In the genomic region with DNA sequence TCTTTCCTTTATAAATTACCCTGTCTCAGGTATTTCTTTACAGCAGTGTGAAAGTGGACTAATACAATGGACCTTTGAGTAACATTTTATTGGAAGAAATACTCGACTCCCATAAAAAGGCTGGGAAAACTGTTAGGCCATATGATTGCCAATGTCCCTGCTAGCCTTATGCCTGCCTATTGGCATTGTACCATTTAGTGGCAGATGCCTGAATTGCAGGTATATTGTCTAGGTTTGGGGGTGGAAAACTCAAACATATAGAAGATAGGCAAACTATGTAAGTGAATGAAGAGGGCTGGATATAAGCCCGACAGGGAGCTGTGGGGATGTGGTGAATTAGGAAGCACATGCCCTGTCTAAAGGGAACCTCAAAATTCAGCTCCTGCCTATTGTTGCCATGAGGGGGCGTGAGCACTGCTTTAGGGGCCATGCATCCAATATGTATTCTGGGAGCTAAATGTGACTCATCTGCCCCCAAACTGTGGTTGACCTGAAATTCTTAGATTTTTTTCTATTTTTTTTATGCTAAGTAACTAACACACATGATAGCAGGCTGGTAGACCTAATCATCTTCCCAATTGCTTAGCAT, we compare ENCODE assay signal across 9 cellular contexts.
DNase-seq lines count a peak whose midpoint lies in the region; ATAC-seq, FAIRE-seq and TF ChIP-seq lines count a peak whose summit lies in the region.
"Had no signal": no experiment of that assay in that cellular context is flagged by ENCODE, and none has a peak within 500 bp of the region (broad histone marks: within the 10 kb centered on the region; RNA-seq: fewer than 3 reads in every experiment).

No MANE protein-coding gene starts in this region.

- H3K27ac ChIP-seq in GM12878 (ENCODE audit: control insufficient read depth, insufficient read depth) (no peak overlapping the region), osteoblast (ENCODE audit: low read depth, low read length) (no peak overlapping the region), thyroid gland (no peak overlapping the region)

- BruUV-seq in GM12878 (replicated peaks; lab: Mats Ljungman, UMichigan) = no TSS peak

- H3K4me1 ChIP-seq in GM12878 (ENCODE audit: control insufficient read depth, insufficient read depth, low read length) (peaks cover 6% of the 10 kb centered on the region), osteoblast (ENCODE audit: insufficient read depth, low read length) (no peaks in the 10 kb centered on the region), thyroid gland (peaks cover 4 to 5% of the 10 kb centered on the region in 2 donors)

- no peaks in the 10 kb centered on the region for H3K4me1 Mint-ChIP-seq in activated T-helper 2 cell treated with anti-CD3 and anti-CD28 coated beads, Interferon-gamma antibody, Interleukin-2, Interleukin-4, amounts not matched to agents 10 μg/mL and 5 μg/mL and 100 μg/mL, durations not matched to agents 14 hours and 24 hours and 36 hours (ENCODE audit: low read depth)

- no peaks in the 10 kb centered on the region for H3K36me3 Mint-ChIP-seq in activated T-helper 2 cell treated with anti-CD3 and anti-CD28 coated beads, Interferon-gamma antibody, Interleukin-2, Interleukin-4, amounts not matched to agents 10 μg/mL and 5 μg/mL and 100 μg/mL, durations not matched to agents 14 hours and 24 hours and 36 hours (ENCODE audit: low read depth)

- intact Hi-C loops in GM12878 (cut with micrococcal nuclease; ENCODE audit: unreplicated experiment) = no loop called here
- intact Hi-C loops in thyroid gland (cut with DNase I) = no loop called here
- intact Hi-C loops in activated T-helper 2 cell treated with anti-CD3 and anti-CD28 coated beads, Interferon-gamma antibody, Interleukin-2, Interleukin-4, amounts not matched to agents 10 μg/mL and 5 μg/mL and 100 μg/mL, durations not matched to agents 14 hours and 24 hours and 36 hours (cut with micrococcal nuclease) = no loop called here

- RAD21 ChIA-PET in GM12878 (lab: Charles Lee; ENCODE audit: unreplicated experiment) = interaction anchor here (0.7 to 1.8 kb wide), 7 partner anchors 15 to 537 kb away, joined by 3 to 12 read pairs (median 3); no protein-coding TSS in a partner anchor

- H3K4me2 ChIP-seq in GM12878 (ENCODE audit: control insufficient read depth, insufficient read depth) (no peak overlapping the region), osteoblast (ENCODE audit: insufficient read depth, low read length) (no peak overlapping the region)

- CTCF ChIA-PET in GM12878 (lab: Yijun Ruan, JAX) = interaction anchor here (0.5 to 1.9 kb wide), 19 partner anchors 14 to 608 kb away, joined by 3 to 13 read pairs (median 4); no protein-coding TSS in a partner anchor

- H3K4me3 ChIP-seq in GM12878 (no peak overlapping the region), osteoblast (ENCODE audit: insufficient read depth, low read length) (no peak overlapping the region), thyroid gland (replicated peaks in 1 of 3) (no peak overlapping the region)

- WGBS in GM12878 (ENCODE audit: insufficient coverage, insufficient replicate concordance, low lambda C conversion rate, missing lambda C conversion rate) = 0% methylated on average over 3 of the region's 3 CpGs
- 73 to 78% methylated on average over 3 of the region's 3 CpGs for WGBS in thyroid gland, 2 donors

- H3K27me3 ChIP-seq in GM12878 (replicated peaks in 1 of 2; ENCODE audit: control insufficient read depth in 2 of 2, insufficient read depth in 2 of 2, low read length in 1 of 2) = no peaks in the 10 kb centered on the region
- peaks cover 12% of the 10 kb centered on the region for H3K27me3 ChIP-seq in osteoblast (ENCODE audit: insufficient read depth, low read length)
- H3K27me3 ChIP-seq in thyroid gland = no peaks in the 10 kb centered on the region

- no peaks in the 10 kb centered on the region for H4K20me1 ChIP-seq in GM12878 (ENCODE audit: control insufficient read depth, insufficient read depth)
- H4K20me1 ChIP-seq in osteoblast (ENCODE audit: insufficient read depth, low read length) = no peaks in the 10 kb centered on the region

- DNase-seq in activated CD4-positive, alpha-beta T cell treated with anti-CD3 and anti-CD28 coated beads, Interleukin-2, amount 50 U/mL, for 48 hours = peak; percentile 7 to 12
- DNase-seq in activated CD4-positive, alpha-beta T cell treated with anti-CD3 and anti-CD28 coated beads for 4 hours = no peak
- DNase-seq in LHCN-M2 (ENCODE audit: low read depth) (peak; percentile 72), GM12878 (ENCODE audit: low read depth, low spot score) (no peak), osteoblast (ENCODE audit: insufficient read length, low spot score, missing footprints) (no peak), thyroid gland (no peak), NCI-H446 treated with DMSO at 0.1 percent for 48 hours (lab: John Stamatoyannopoulos, UW) (no peak)
- DNase-seq in activated T-helper 2 cell treated with anti-CD3 and anti-CD28 coated beads, Interferon-gamma antibody, Interleukin-2, Interleukin-4, amounts not matched to agents 10 μg/mL and 5 μg/mL and 100 μg/mL, durations not matched to agents 14 hours and 24 hours and 36 hours (ENCODE audit: low spot score) = no peak
- DNase-seq: stimulated activated CD4-positive, alpha-beta T cell treated with anti-CD3 and anti-CD28 coated beads, Interleukin-4, amount 100 ng/mL, for 1 hour had no signal

- H2AFZ ChIP-seq in GM12878 (ENCODE audit: control insufficient read depth, low read depth, low read length) = no peak overlapping the region
- H2AFZ ChIP-seq in osteoblast (ENCODE audit: low read length) = no peak overlapping the region

- POLR2A ChIA-PET in GM12878 (lab: Charles Lee) = interaction anchor here (0.5 kb wide), 1 partner anchor 241 kb away, joined by 4 read pairs; no protein-coding TSS in a partner anchor

- in situ Hi-C loops in GM12878 (cut with MboI) = no loop called here

- TF ChIP-seq EP300 in GM12878 (IDR thresholded peaks at IDR 0.05; ENCODE audit: borderline replicate concordance in 1 of 2, control insufficient read depth in 1 of 2, low read depth in 2 of 2, low read length in 2 of 2) = no peak

- H3K79me2 ChIP-seq in GM12878 (ENCODE audit: control insufficient read depth, insufficient read depth, low read length) = no peaks in the 10 kb centered on the region
- H3K79me2 ChIP-seq in osteoblast (ENCODE audit: insufficient read depth, low read length) = no peaks in the 10 kb centered on the region

- no peak overlapping the region for H3K4me3 Mint-ChIP-seq in activated T-helper 2 cell treated with anti-CD3 and anti-CD28 coated beads, Interferon-gamma antibody, Interleukin-2, Interleukin-4, amounts not matched to agents 10 μg/mL and 5 μg/mL and 100 μg/mL, durations not matched to agents 14 hours and 24 hours and 36 hours (ENCODE audit: low read depth)

- H3K36me3 ChIP-seq in GM12878 (ENCODE audit: control insufficient read depth in 2 of 2, insufficient read depth in 2 of 2, low read length in 1 of 2) (no peaks in the 10 kb centered on the region), osteoblast (ENCODE audit: insufficient read depth, low read length) (no peaks in the 10 kb centered on the region), thyroid gland (no peaks in the 10 kb centered on the region)

- ATAC-seq in GM12878 = peak; percentile 75

- no peak overlapping the region for H3K27ac Mint-ChIP-seq in activated T-helper 2 cell treated with anti-CD3 and anti-CD28 coated beads, Interferon-gamma antibody, Interleukin-2, Interleukin-4, amounts not matched to agents 10 μg/mL and 5 μg/mL and 100 μg/mL, durations not matched to agents 14 hours and 24 hours and 36 hours

- SMC1A ChIA-PET in GM12878 (lab: Charles Lee; ENCODE audit: uncharacterized antibody, unreplicated experiment) = interaction anchor here (0.7 to 1.6 kb wide), 8 partner anchors 10 to 538 kb away, joined by 3 to 11 read pairs (median 4); no protein-coding TSS in a partner anchor

- peaks cover 32% of the 10 kb centered on the region for H3K27me3 Mint-ChIP-seq in activated T-helper 2 cell treated with anti-CD3 and anti-CD28 coated beads, Interferon-gamma antibody, Interleukin-2, Interleukin-4, amounts not matched to agents 10 μg/mL and 5 μg/mL and 100 μg/mL, durations not matched to agents 14 hours and 24 hours and 36 hours (ENCODE audit: low read depth)

- no peak overlapping the region for H3K9ac ChIP-seq in GM12878 (ENCODE audit: control insufficient read depth, insufficient read depth, low read length)

- H3K9me3 Mint-ChIP-seq in activated T-helper 2 cell treated with anti-CD3 and anti-CD28 coated beads, Interferon-gamma antibody, Interleukin-2, Interleukin-4, amounts not matched to agents 10 μg/mL and 5 μg/mL and 100 μg/mL, durations not matched to agents 14 hours and 24 hours and 36 hours = no peaks in the 10 kb centered on the region

- no peak for TF ChIP-seq POLR2A in GM12878 (IDR thresholded peaks at IDR 0.05; ENCODE audit: low read depth, low read length)
- no peak for TF ChIP-seq POLR2A in thyroid gland (IDR thresholded peaks at IDR 0.05)

- no peaks in the 10 kb centered on the region for H3K9me3 ChIP-seq in GM12878 (replicated peaks; ENCODE audit: control insufficient read depth, insufficient read depth, low read length)
- H3K9me3 ChIP-seq in osteoblast (ENCODE audit: low read depth, low read length) = no peaks in the 10 kb centered on the region
- H3K9me3 ChIP-seq in thyroid gland = no peaks in the 10 kb centered on the region

- TF ChIP-seq CTCF in GM12878 (IDR thresholded peaks at IDR 0.05 in 2 of 3, conservative IDR thresholded peaks at IDR 0.05 in 1 of 3; ENCODE audit: control insufficient read depth in 2 of 3, extremely low read depth in 1 of 3, insufficient read depth in 1 of 3, low read depth in 3 of 3, low read length in 3 of 3) (peak in 2 of 3 experiments; percentile 33 to 34; a peak in 4 of 6 replicates), osteoblast (IDR thresholded peaks at IDR 0.05; ENCODE audit: extremely low read depth, low read depth, low read length) (peak; percentile 49), thyroid gland (IDR thresholded peaks at IDR 0.05) (no peak)

- peak; percentile 48 for TF ChIP-seq RAD21 in GM12878 (IDR thresholded peaks at IDR 0.05; ENCODE audit: insufficient read depth, low read depth, low read length)

- peak; percentile 23 for FAIRE-seq in GM12878 (lab: Jason Lieb, UNC)

TF ChIP-seq in GM12878, 131 proteins besides CTCF, POLR2A, EP300 and RAD21 (continues in another document):
- TF ChIP-seq CBFB (IDR thresholded peaks at IDR 0.05; ENCODE audit: low read depth) = no peak
- no peak for TF ChIP-seq KAT2A (conservative IDR thresholded peaks at IDR 0.05; ENCODE audit: control insufficient read depth, low read depth, low read length)

Comparison
In these comparisons a context has a peak if more than half of its experiments do, and no peak if none do; other contexts are left out.
1. DNase-seq: peak in activated CD4-positive, alpha-beta T cell treated with anti-CD3 and anti-CD28 coated beads, Interleukin-2, amount 50 U/mL, for 48 hours (2 of 2) and LHCN-M2 (single experiment); none in activated CD4-positive, alpha-beta T cell treated with anti-CD3 and anti-CD28 coated beads for 4 hours (0 of 2), GM12878 (single experiment), osteoblast (single experiment), thyroid gland (0 of 2), NCI-H446 treated with DMSO at 0.1 percent for 48 hours (single experiment) and activated T-helper 2 cell treated with anti-CD3 and anti-CD28 coated beads, Interferon-gamma antibody, Interleukin-2, Interleukin-4, amounts not matched to agents 10 μg/mL and 5 μg/mL and 100 μg/mL, durations not matched to agents 14 hours and 24 hours and 36 hours (single experiment).
2. CTCF ChIP-seq: peak in GM12878 (2 of 3) and osteoblast (single experiment); none in thyroid gland (0 of 6).